In genomic region chr4:184167576-184167975, GRCh38 we compare ENCODE assay signal across 1 cellular context.
TF ChIP-seq lines count a peak whose summit lies in the region.

No MANE protein-coding gene starts in this region.

TF ChIP-seq in WTC11, 78 proteins besides CTCF, POLR2A, EP300 and RAD21 (continued from another document):
- no peak for TF ChIP-seq HMGXB4 (CRISPR knock-in tag; IDR thresholded peaks at IDR 0.05)
- no peak for TF ChIP-seq E2F4 (CRISPR knock-in tag; IDR thresholded peaks at IDR 0.05; ENCODE audit: borderline replicate concordance, low read depth)
- TF ChIP-seq TEAD1 (CRISPR knock-in tag; IDR thresholded peaks at IDR 0.05) = no peak; the same call in 1 of the 2 replicates
- TF ChIP-seq, protein P1, sequence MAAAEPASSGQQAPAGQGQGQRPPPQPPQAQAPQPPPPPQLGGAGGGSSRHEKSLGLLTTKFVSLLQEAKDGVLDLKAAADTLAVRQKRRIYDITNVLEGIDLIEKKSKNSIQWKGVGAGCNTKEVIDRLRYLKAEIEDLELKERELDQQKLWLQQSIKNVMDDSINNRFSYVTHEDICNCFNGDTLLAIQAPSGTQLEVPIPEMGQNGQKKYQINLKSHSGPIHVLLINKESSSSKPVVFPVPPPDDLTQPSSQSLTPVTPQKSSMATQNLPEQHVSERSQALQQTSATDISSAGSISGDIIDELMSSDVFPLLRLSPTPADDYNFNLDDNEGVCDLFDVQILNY (CRISPR knock-in tag; IDR thresholded peaks at IDR 0.05) = no peak
- TF ChIP-seq ATF2 (CRISPR knock-in tag; IDR thresholded peaks at IDR 0.05; ENCODE audit: borderline replicate concordance, low read depth) = no peak
- TF ChIP-seq, protein P2, sequence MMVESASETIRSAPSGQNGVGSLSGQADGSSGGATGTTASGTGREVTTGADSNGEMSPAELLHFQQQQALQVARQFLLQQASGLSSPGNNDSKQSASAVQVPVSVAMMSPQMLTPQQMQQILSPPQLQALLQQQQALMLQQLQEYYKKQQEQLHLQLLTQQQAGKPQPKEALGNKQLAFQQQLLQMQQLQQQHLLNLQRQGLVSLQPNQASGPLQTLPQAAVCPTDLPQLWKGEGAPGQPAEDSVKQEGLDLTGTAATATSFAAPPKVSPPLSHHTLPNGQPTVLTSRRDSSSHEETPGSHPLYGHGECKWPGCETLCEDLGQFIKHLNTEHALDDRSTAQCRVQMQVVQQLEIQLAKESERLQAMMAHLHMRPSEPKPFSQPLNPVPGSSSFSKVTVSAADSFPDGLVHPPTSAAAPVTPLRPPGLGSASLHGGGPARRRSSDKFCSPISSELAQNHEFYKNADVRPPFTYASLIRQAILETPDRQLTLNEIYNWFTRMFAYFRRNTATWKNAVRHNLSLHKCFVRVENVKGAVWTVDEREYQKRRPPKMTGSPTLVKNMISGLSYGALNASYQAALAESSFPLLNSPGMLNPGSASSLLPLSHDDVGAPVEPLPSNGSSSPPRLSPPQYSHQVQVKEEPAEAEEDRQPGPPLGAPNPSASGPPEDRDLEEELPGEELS (CRISPR knock-in tag; IDR thresholded peaks at IDR 0.05) = 0 out of 2 replicates have a peak, but pooled peaks have one; percentile 46
- TF ChIP-seq, protein P3, sequence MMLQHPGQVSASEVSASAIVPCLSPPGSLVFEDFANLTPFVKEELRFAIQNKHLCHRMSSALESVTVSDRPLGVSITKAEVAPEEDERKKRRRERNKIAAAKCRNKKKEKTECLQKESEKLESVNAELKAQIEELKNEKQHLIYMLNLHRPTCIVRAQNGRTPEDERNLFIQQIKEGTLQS (CRISPR knock-in tag; conservative IDR thresholded peaks at IDR 0.05) = no peak
- no peak for TF ChIP-seq PRDM15 (CRISPR knock-in tag; IDR thresholded peaks at IDR 0.05)
- TF ChIP-seq, protein P4, sequence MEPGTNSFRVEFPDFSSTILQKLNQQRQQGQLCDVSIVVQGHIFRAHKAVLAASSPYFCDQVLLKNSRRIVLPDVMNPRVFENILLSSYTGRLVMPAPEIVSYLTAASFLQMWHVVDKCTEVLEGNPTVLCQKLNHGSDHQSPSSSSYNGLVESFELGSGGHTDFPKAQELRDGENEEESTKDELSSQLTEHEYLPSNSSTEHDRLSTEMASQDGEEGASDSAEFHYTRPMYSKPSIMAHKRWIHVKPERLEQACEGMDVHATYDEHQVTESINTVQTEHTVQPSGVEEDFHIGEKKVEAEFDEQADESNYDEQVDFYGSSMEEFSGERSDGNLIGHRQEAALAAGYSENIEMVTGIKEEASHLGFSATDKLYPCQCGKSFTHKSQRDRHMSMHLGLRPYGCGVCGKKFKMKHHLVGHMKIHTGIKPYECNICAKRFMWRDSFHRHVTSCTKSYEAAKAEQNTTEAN (CRISPR knock-in tag; IDR thresholded peaks at IDR 0.05) = no peak
- no peak for TF ChIP-seq ZNF396 (CRISPR knock-in tag; IDR thresholded peaks at IDR 0.05; ENCODE audit: borderline replicate concordance)
- TF ChIP-seq ZSCAN18 (CRISPR knock-in tag; IDR thresholded peaks at IDR 0.05) = no peak
- 0 out of 2 replicates have a peak, but pooled peaks have one; percentile 52 for TF ChIP-seq ZBTB21 (CRISPR knock-in tag; IDR thresholded peaks at IDR 0.05; ENCODE audit: borderline replicate concordance)
- TF ChIP-seq, protein P5, sequence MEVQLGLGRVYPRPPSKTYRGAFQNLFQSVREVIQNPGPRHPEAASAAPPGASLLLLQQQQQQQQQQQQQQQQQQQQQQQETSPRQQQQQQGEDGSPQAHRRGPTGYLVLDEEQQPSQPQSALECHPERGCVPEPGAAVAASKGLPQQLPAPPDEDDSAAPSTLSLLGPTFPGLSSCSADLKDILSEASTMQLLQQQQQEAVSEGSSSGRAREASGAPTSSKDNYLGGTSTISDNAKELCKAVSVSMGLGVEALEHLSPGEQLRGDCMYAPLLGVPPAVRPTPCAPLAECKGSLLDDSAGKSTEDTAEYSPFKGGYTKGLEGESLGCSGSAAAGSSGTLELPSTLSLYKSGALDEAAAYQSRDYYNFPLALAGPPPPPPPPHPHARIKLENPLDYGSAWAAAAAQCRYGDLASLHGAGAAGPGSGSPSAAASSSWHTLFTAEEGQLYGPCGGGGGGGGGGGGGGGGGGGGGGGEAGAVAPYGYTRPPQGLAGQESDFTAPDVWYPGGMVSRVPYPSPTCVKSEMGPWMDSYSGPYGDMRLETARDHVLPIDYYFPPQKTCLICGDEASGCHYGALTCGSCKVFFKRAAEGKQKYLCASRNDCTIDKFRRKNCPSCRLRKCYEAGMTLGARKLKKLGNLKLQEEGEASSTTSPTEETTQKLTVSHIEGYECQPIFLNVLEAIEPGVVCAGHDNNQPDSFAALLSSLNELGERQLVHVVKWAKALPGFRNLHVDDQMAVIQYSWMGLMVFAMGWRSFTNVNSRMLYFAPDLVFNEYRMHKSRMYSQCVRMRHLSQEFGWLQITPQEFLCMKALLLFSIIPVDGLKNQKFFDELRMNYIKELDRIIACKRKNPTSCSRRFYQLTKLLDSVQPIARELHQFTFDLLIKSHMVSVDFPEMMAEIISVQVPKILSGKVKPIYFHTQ (CRISPR knock-in tag; IDR thresholded peaks at IDR 0.05) = peak; percentile 49; the same call in 1 of the 2 replicates
- no peak for TF ChIP-seq FOXJ3 (CRISPR knock-in tag; IDR thresholded peaks at IDR 0.05; ENCODE audit: borderline replicate concordance)
- TF ChIP-seq FOXK1 (CRISPR knock-in tag; IDR thresholded peaks at IDR 0.05) = 0 out of 2 replicates have a peak, but pooled peaks have one; percentile 9
- 0 out of 2 replicates have a peak, but pooled peaks have one; percentile 27 for TF ChIP-seq ETV6 (CRISPR knock-in tag; IDR thresholded peaks at IDR 0.05)
- TF ChIP-seq ZNF138 (CRISPR knock-in tag; conservative IDR thresholded peaks at IDR 0.05) = no peak
- TF ChIP-seq IRF2 (CRISPR knock-in tag; IDR thresholded peaks at IDR 0.05; ENCODE audit: borderline replicate concordance, low read depth) = no peak
